ENCODE assay signal across 20 cellular contexts in genomic region chr7:28771901-28772622, GRCh38.
DNase-seq lines count a peak whose midpoint lies in the region; ATAC-seq and TF ChIP-seq lines count a peak whose summit lies in the region.
"Had no signal": no experiment of that assay in that cellular context is flagged by ENCODE, and none has a peak within 500 bp of the region (broad histone marks: within the 10 kb centered on the region; RNA-seq: fewer than 3 reads in every experiment).

No MANE protein-coding gene starts in this region.

- no peaks in the 10 kb centered on the region for H3K4me1 Mint-ChIP-seq in activated T-helper 1 cell treated with anti-CD3 and anti-CD28 coated beads, Interleukin-12 subunit alpha, Interleukin-12 subunit beta, Interleukin-2, Interleukin-4 antibody, amounts not matched to agents 30 ng/mL and 10 ng/mL and 1 ng/mL, durations not matched to agents 14 hours and 24 hours and 36 hours (ENCODE audit: low read depth)
- H3K4me1 Mint-ChIP-seq: CD4-positive, alpha-beta memory T cell had no signal

- peak; percentile 80 for ATAC-seq in mucosa of descending colon
- no peak for ATAC-seq in GM19328 (IDR thresholded peaks at IDR 0.05; ENCODE audit: unreplicated experiment)
- ATAC-seq in GM18907 (IDR thresholded peaks at IDR 0.05; ENCODE audit: unreplicated experiment), result no peak
- ATAC-seq: A549, HepG2 had no signal

- no peak overlapping the region for H3K4me3 Mint-ChIP-seq in activated T-helper 1 cell treated with anti-CD3 and anti-CD28 coated beads, Interleukin-12 subunit alpha, Interleukin-12 subunit beta, Interleukin-2, Interleukin-4 antibody, amounts not matched to agents 30 ng/mL and 10 ng/mL and 1 ng/mL, durations not matched to agents 14 hours and 24 hours and 36 hours
- H3K4me3 Mint-ChIP-seq: CD4-positive, alpha-beta memory T cell; HFFc6 had no signal

- intact Hi-C loops in activated T-helper 1 cell treated with anti-CD3 and anti-CD28 coated beads, Interleukin-12 subunit alpha, Interleukin-12 subunit beta, Interleukin-2, Interleukin-4 antibody, amounts not matched to agents 30 ng/mL and 10 ng/mL and 1 ng/mL, durations not matched to agents 14 hours and 24 hours and 36 hours (cut with micrococcal nuclease), result no loop called here
- intact Hi-C loops in mucosa of descending colon (cut with DNase I, micrococcal nuclease), result no loop called here

- no peaks in the 10 kb centered on the region for H3K27me3 Mint-ChIP-seq in activated T-helper 1 cell treated with anti-CD3 and anti-CD28 coated beads, Interleukin-12 subunit alpha, Interleukin-12 subunit beta, Interleukin-2, Interleukin-4 antibody, amounts not matched to agents 30 ng/mL and 10 ng/mL and 1 ng/mL, durations not matched to agents 14 hours and 24 hours and 36 hours (ENCODE audit: insufficient read depth)

- no peaks in the 10 kb centered on the region for H3K9me3 Mint-ChIP-seq in activated T-helper 1 cell treated with anti-CD3 and anti-CD28 coated beads, Interleukin-12 subunit alpha, Interleukin-12 subunit beta, Interleukin-2, Interleukin-4 antibody, amounts not matched to agents 30 ng/mL and 10 ng/mL and 1 ng/mL, durations not matched to agents 14 hours and 24 hours and 36 hours

- no peaks in the 10 kb centered on the region for H3K36me3 ChIP-seq in mucosa of descending colon (ENCODE audit: low read depth)
- H3K36me3 ChIP-seq: Peyer's patch had no signal

- H3K4me1 ChIP-seq in mucosa of descending colon (ENCODE audit: low read depth), result peaks cover 7% of the 10 kb centered on the region
- H3K4me1 ChIP-seq: Peyer's patch had no signal

- TF ChIP-seq CTCF in mucosa of descending colon (IDR thresholded peaks at IDR 0.05), result no peak

- DNase-seq in CD1c-positive myeloid dendritic cell (ENCODE audit: extremely low spot score), result peak; percentile 57
- peak; percentile 15 for DNase-seq in MV-4-11 (lab: John Stamatoyannopoulos, UW)
- no peak for DNase-seq in activated T-helper 1 cell treated with anti-CD3 and anti-CD28 coated beads, Interleukin-12 subunit alpha, Interleukin-12 subunit beta, Interleukin-2, Interleukin-4 antibody, amounts not matched to agents 30 ng/mL and 10 ng/mL and 1 ng/mL, durations not matched to agents 14 hours and 24 hours and 36 hours (ENCODE audit: low spot score)
- peak in 2 of 3 donors; percentile 47 to 54 for DNase-seq in mucosa of descending colon
- DNase-seq in ecto neural progenitor cell (ENCODE audit: low spot score), result no peak
- DNase-seq in effector CD8-positive, alpha-beta T cell (lab: John Stamatoyannopoulos, UW), result no peak
- DNase-seq: CD4-positive, alpha-beta memory T cell; DMS79; H7; HFFc6; KBM-7; NCI-H1105 treated with DMSO at 0.1 percent for 48 hours; NCI-H1694; NCI-H2107; NCI-H524 treated with DMSO at 0.1 percent for 48 hours; Peyer's patch had no signal

- peak overlapping the region; percentile 21 for H3K27ac Mint-ChIP-seq in activated T-helper 1 cell treated with anti-CD3 and anti-CD28 coated beads, Interleukin-12 subunit alpha, Interleukin-12 subunit beta, Interleukin-2, Interleukin-4 antibody, amounts not matched to agents 30 ng/mL and 10 ng/mL and 1 ng/mL, durations not matched to agents 14 hours and 24 hours and 36 hours
- H3K27ac Mint-ChIP-seq: CD4-positive, alpha-beta memory T cell; HFFc6 had no signal

- no peaks in the 10 kb centered on the region for H3K36me3 Mint-ChIP-seq in activated T-helper 1 cell treated with anti-CD3 and anti-CD28 coated beads, Interleukin-12 subunit alpha, Interleukin-12 subunit beta, Interleukin-2, Interleukin-4 antibody, amounts not matched to agents 30 ng/mL and 10 ng/mL and 1 ng/mL, durations not matched to agents 14 hours and 24 hours and 36 hours (ENCODE audit: low read depth)
- H3K36me3 Mint-ChIP-seq: CD4-positive, alpha-beta memory T cell had no signal

- H3K9me3 ChIP-seq in mucosa of descending colon, result no peaks in the 10 kb centered on the region
- H3K9me3 ChIP-seq: A549, Peyer's patch had no signal

- no peak overlapping the region for H3K4me3 ChIP-seq in mucosa of descending colon
- H3K4me3 ChIP-seq: A549, Peyer's patch had no signal

Comparison
In these comparisons a context has a peak if more than half of its experiments do, and no peak if none do; other contexts are left out.
1. DNase-seq: peak in CD1c-positive myeloid dendritic cell (single experiment), MV-4-11 (single experiment) and mucosa of descending colon (2 of 3); none in activated T-helper 1 cell treated with anti-CD3 and anti-CD28 coated beads, Interleukin-12 subunit alpha, Interleukin-12 subunit beta, Interleukin-2, Interleukin-4 antibody, amounts not matched to agents 30 ng/mL and 10 ng/mL and 1 ng/mL, durations not matched to agents 14 hours and 24 hours and 36 hours (single experiment), ecto neural progenitor cell (single experiment) and effector CD8-positive, alpha-beta T cell (single experiment).